In genomic region chr15:30514545-30514944, GRCh38 we compare ENCODE assay signal across 1 cellular context. TPM values are rescaled to one million over a fixed set of nuclear protein-coding genes. Genes with fewer than 3 reads are reported as not detected.
"Had no signal": no experiment of that assay in that cellular context is flagged by ENCODE, and none has a peak within 500 bp of the region (broad histone marks: within the 10 kb centered on the region; RNA-seq: fewer than 3 reads in every experiment).

No MANE protein-coding gene starts in this region.

RNA-seq across cellular contexts. Expression of gene GOLGA8Q, which starts 37.3 kb away (rescaled TPM):
- total RNA-seq: G401 had no signal
